In genomic region chr20:46350986-46351267, GRCh38 we compare ENCODE assay signal across 13 cellular contexts. TPM values are rescaled to one million over a fixed set of nuclear protein-coding genes. Genes with fewer than 3 reads are reported as not detected.
DNase-seq lines count a peak whose midpoint lies in the region; ATAC-seq and TF ChIP-seq lines count a peak whose summit lies in the region.
"Had no signal": no experiment of that assay in that cellular context is flagged by ENCODE, and none has a peak within 500 bp of the region (broad histone marks: within the 10 kb centered on the region; RNA-seq: fewer than 3 reads in every experiment).

No MANE protein-coding gene starts in this region.

- H3K27me3 Mint-ChIP-seq in natural killer cell treated with Interleukin-12 subunit alpha and Interleukin-12 subunit beta and Interleukin-15 and Interleukin-18, amount 100 ng/mL, for 72 hours = no peaks in the 10 kb centered on the region
- no peaks in the 10 kb centered on the region for H3K27me3 Mint-ChIP-seq in natural killer cell (ENCODE audit: low read depth in 2 of 2)
- no peaks in the 10 kb centered on the region for H3K27me3 Mint-ChIP-seq in activated CD8-positive, alpha-beta T cell treated with anti-CD3 and anti-CD28 coated beads, Interleukin-2, amount 10 ng/mL, durations not matched to agents 7 days and 5 days (ENCODE audit: low read depth)

- CTCF ChIA-PET in activated CD8-positive, alpha-beta T cell treated with anti-CD3 and anti-CD28 coated beads, Interleukin-2, amount 10 ng/mL, durations not matched to agents 7 days and 5 days (lab: Charles Lee) = no interaction called here

- no peak for ATAC-seq in natural killer cell treated with Interleukin-12 subunit alpha and Interleukin-12 subunit beta and Interleukin-15 and Interleukin-18, amount 100 ng/mL, for 72 hours
- ATAC-seq in natural killer cell = no peak
- no peak for ATAC-seq in activated CD8-positive, alpha-beta T cell treated with anti-CD3 and anti-CD28 coated beads, Interleukin-2, amount 10 ng/mL, durations not matched to agents 7 days and 5 days
- no peak for ATAC-seq in HG02623 (IDR thresholded peaks at IDR 0.05; ENCODE audit: unreplicated experiment)
- no peak for ATAC-seq in GM21526 (IDR thresholded peaks at IDR 0.05; ENCODE audit: low FRiP score, unreplicated experiment)
- ATAC-seq: left ventricle myocardium superior had no signal

- H3K27ac ChIP-seq in iPS-20b (ENCODE audit: low read length) (no peak overlapping the region), tibial nerve (peak overlapping the region in 3 of 4 donors; percentile 38 to 63 (median 46))

- intact Hi-C loops in natural killer cell (cut with micrococcal nuclease) = no loop called here

- H3K4me1 Mint-ChIP-seq in natural killer cell treated with Interleukin-12 subunit alpha and Interleukin-12 subunit beta and Interleukin-15 and Interleukin-18, amount 100 ng/mL, for 72 hours (ENCODE audit: low read depth in 2 of 2) = peaks cover 12 to 21% of the 10 kb centered on the region in 2 donors
- H3K4me1 Mint-ChIP-seq in natural killer cell = peaks cover 16 to 37% of the 10 kb centered on the region in 2 donors
- H3K4me1 Mint-ChIP-seq in activated CD8-positive, alpha-beta T cell treated with anti-CD3 and anti-CD28 coated beads, Interleukin-2, amount 10 ng/mL, durations not matched to agents 7 days and 5 days (ENCODE audit: low read depth) = peaks cover 20% of the 10 kb centered on the region

- no peak for DNase-seq in natural killer cell treated with Interleukin-12 subunit alpha and Interleukin-12 subunit beta and Interleukin-15 and Interleukin-18, amount 100 ng/mL, for 72 hours (ENCODE audit: low spot score)
- DNase-seq in natural killer cell (no peak), tibial nerve (ENCODE audit: low spot score in 2 of 2) (no peak), putamen (ENCODE audit: low spot score) (no peak)
- no peak for DNase-seq in activated CD8-positive, alpha-beta T cell treated with anti-CD3 and anti-CD28 coated beads, Interleukin-2, amount 10 ng/mL, durations not matched to agents 7 days and 5 days
- DNase-seq: left ventricle myocardium superior, NCI-H1048, NCI-H69 had no signal

- H3K4me3 ChIP-seq in iPS-20b (ENCODE audit: low read length) (no peak overlapping the region), tibial nerve (no peak overlapping the region)

- H3K4me3 Mint-ChIP-seq in natural killer cell treated with Interleukin-12 subunit alpha and Interleukin-12 subunit beta and Interleukin-15 and Interleukin-18, amount 100 ng/mL, for 72 hours = no peak overlapping the region
- no peak overlapping the region for H3K4me3 Mint-ChIP-seq in natural killer cell
- no peak overlapping the region for H3K4me3 Mint-ChIP-seq in activated CD8-positive, alpha-beta T cell treated with anti-CD3 and anti-CD28 coated beads, Interleukin-2, amount 10 ng/mL, durations not matched to agents 7 days and 5 days

- POLR2A ChIA-PET in activated CD8-positive, alpha-beta T cell treated with anti-CD3 and anti-CD28 coated beads, Interleukin-2, amount 10 ng/mL, durations not matched to agents 7 days and 5 days (lab: Charles Lee) = no interaction called here

- WGBS in tibial nerve, 2 donors = 49 to 62% methylated on average over 8 of the region's 8 CpGs

- H3K9me3 Mint-ChIP-seq in natural killer cell treated with Interleukin-12 subunit alpha and Interleukin-12 subunit beta and Interleukin-15 and Interleukin-18, amount 100 ng/mL, for 72 hours = no peaks in the 10 kb centered on the region
- no peaks in the 10 kb centered on the region for H3K9me3 Mint-ChIP-seq in natural killer cell
- H3K9me3 Mint-ChIP-seq in activated CD8-positive, alpha-beta T cell treated with anti-CD3 and anti-CD28 coated beads, Interleukin-2, amount 10 ng/mL, durations not matched to agents 7 days and 5 days (ENCODE audit: insufficient read depth) = no peaks in the 10 kb centered on the region

- peak overlapping the region; percentile 89 to 94 for H3K27ac Mint-ChIP-seq in natural killer cell treated with Interleukin-12 subunit alpha and Interleukin-12 subunit beta and Interleukin-15 and Interleukin-18, amount 100 ng/mL, for 72 hours
- peak overlapping the region in 1 of 2 donors; percentile 76 for H3K27ac Mint-ChIP-seq in natural killer cell
- peak overlapping the region; percentile 33 for H3K27ac Mint-ChIP-seq in activated CD8-positive, alpha-beta T cell treated with anti-CD3 and anti-CD28 coated beads, Interleukin-2, amount 10 ng/mL, durations not matched to agents 7 days and 5 days

- peaks cover 5% of the 10 kb centered on the region; the same call in 1 of the 2 replicates for H3K27me3 ChIP-seq in iPS-20b (ENCODE audit: insufficient read depth, low read length)
- no peaks in the 10 kb centered on the region for H3K27me3 ChIP-seq in tibial nerve

- no peak for TF ChIP-seq EP300 in tibial nerve (IDR thresholded peaks at IDR 0.05)

- H3K36me3 ChIP-seq in iPS-20b (ENCODE audit: insufficient read depth, low read depth, low read length) = peaks cover 36% of the 10 kb centered on the region
- peaks cover 0 to 82% (median 5%) of the 10 kb centered on the region in 3 donors for H3K36me3 ChIP-seq in tibial nerve

- H3K4me1 ChIP-seq in iPS-20b (ENCODE audit: insufficient read depth, low read length) (peaks cover 20% of the 10 kb centered on the region), tibial nerve (peaks cover 0 to 38% (median 16%) of the 10 kb centered on the region in 4 donors)

- peak overlapping the region; percentile 47; the same call in 1 of the 2 replicates for H3K9ac ChIP-seq in iPS-20b (ENCODE audit: low read depth, low read length)

- TF ChIP-seq CTCF in natural killer cell (IDR thresholded peaks at IDR 0.05) (no peak), tibial nerve (IDR thresholded peaks at IDR 0.05) (no peak)

- no peaks in the 10 kb centered on the region for H3K36me3 Mint-ChIP-seq in natural killer cell treated with Interleukin-12 subunit alpha and Interleukin-12 subunit beta and Interleukin-15 and Interleukin-18, amount 100 ng/mL, for 72 hours
- no peaks in the 10 kb centered on the region for H3K36me3 Mint-ChIP-seq in natural killer cell
- H3K36me3 Mint-ChIP-seq in activated CD8-positive, alpha-beta T cell treated with anti-CD3 and anti-CD28 coated beads, Interleukin-2, amount 10 ng/mL, durations not matched to agents 7 days and 5 days (ENCODE audit: low read depth) = peaks cover 17% of the 10 kb centered on the region

- TF ChIP-seq POLR2A in tibial nerve (IDR thresholded peaks at IDR 0.05) = no peak

- no peaks in the 10 kb centered on the region for H3K9me3 ChIP-seq in iPS-20b (ENCODE audit: insufficient read depth, low read depth, low read length)
- H3K9me3 ChIP-seq in tibial nerve = no peaks in the 10 kb centered on the region

RNA-seq across cellular contexts. Expression of gene CDH22, which starts 42.6 kb away (rescaled TPM):
- total RNA-seq in natural killer cell treated with Interleukin-12 subunit alpha and Interleukin-12 subunit beta and Interleukin-15 and Interleukin-18, amount 100 ng/mL, for 72 hours = not detected
- not detected for total RNA-seq in natural killer cell
- total RNA-seq in activated CD8-positive, alpha-beta T cell treated with anti-CD3 and anti-CD28 coated beads, Interleukin-2, amount 10 ng/mL, durations not matched to agents 7 days and 5 days = not detected
- total RNA-seq in tibial nerve = 1 to 10 TPM in 1 of 4 donors, under 1 TPM in 2, not detected in 1; 0.20 to 1.0 (median 0.60) TPM
- total RNA-seq: fibroblast of villous mesenchyme, renal cortical epithelial cell had no signal

RNA-seq across cellular contexts. Expression of gene ELMO2, which starts 55.5 kb away (rescaled TPM):
- 100 to 1,000 TPM in 1 of 2 donors, 10 to 100 TPM in 1; 92.3 to 100 TPM for total RNA-seq in natural killer cell treated with Interleukin-12 subunit alpha and Interleukin-12 subunit beta and Interleukin-15 and Interleukin-18, amount 100 ng/mL, for 72 hours
- total RNA-seq in natural killer cell (100 to 1,000 TPM; 108 to 156 (median 142) TPM), tibial nerve (10 to 100 TPM; 56.7 to 78.9 (median 70.5) TPM)
- total RNA-seq in activated CD8-positive, alpha-beta T cell treated with anti-CD3 and anti-CD28 coated beads, Interleukin-2, amount 10 ng/mL, durations not matched to agents 7 days and 5 days = 10 to 100 TPM; 66.1 to 82.3 TPM
